In the genomic region with DNA sequence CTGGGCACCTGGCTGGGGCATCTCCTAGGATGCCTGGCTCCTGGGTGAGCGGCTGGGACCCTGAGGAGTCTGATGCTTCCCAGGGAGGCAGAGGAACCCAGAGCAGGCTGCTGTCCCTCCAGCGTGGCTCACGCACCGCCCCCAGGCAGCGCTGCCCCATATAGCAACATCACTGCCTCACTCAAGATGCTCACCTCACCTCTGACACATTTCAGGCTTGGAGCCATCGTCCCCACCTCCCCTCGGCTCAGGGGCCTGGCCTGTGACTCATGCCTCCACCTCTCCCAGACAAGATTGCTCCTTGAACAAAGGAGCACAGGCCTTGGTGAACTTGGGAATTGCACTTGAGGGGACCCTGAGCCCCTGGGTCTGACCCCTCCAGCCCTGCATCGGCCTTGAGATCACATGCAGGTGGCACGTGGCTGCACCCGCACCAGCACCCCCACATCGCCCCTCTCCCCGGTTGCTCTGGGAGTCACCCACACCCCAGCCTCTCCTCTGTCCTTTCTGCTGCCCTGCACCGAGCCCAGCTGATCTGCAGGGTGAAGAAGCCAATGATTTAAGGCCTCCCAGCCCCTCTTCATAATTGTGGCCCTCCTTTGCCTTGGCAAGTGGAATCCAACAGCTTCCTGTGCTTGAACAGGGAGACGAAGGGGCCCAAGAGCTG, we compare ENCODE assay signal across 15 cellular contexts. TPM values are rescaled to one million over a fixed set of nuclear protein-coding genes. Genes with fewer than 3 reads are reported as not detected.
A peak's percentile ranks its signal among the peaks of the same experiment; 100 is the strongest.
DNase-seq lines count a peak whose midpoint lies in the region; ATAC-seq and TF ChIP-seq lines count a peak whose summit lies in the region.
"Had no signal": no experiment of that assay in that cellular context is flagged by ENCODE, and none has a peak within 500 bp of the region (broad histone marks: within the 10 kb centered on the region; RNA-seq: fewer than 3 reads in every experiment).

No MANE protein-coding gene starts in this region.

- ATAC-seq in left colon (peak; percentile 58), GM18861 (IDR thresholded peaks at IDR 0.05; ENCODE audit: unreplicated experiment) (no peak)
- ATAC-seq: activated CD4-positive, CD25-positive, alpha-beta regulatory T cell treated with anti-CD3 and anti-CD28 coated beads, Interleukin-2, amount 50 U/mL, for 24 hours had no signal

- no peak overlapping the region for H3K4me3 ChIP-seq in adipocyte (ENCODE audit: low read length)
- H3K4me3 ChIP-seq in spleen = no peak overlapping the region

- 84 to 89% (median 87%) methylated on average over 10 to 14 of the region's 14 CpGs for WGBS in spleen, 5 donors

- TF ChIP-seq CTCF in spleen (IDR thresholded peaks at IDR 0.05 in 8 of 11, conservative IDR thresholded peaks at IDR 0.05 in 3 of 11) = no peak

- H3K36me3 ChIP-seq in adipocyte (ENCODE audit: control insufficient read depth, insufficient read depth, low read length, severe bottlenecking) (no peaks in the 10 kb centered on the region), spleen (no peaks in the 10 kb centered on the region)

- DNase-seq in HK-2 (ENCODE audit: unreplicated experiment) (peak; percentile 86), adipocyte (ENCODE audit: low read depth) (no peak), left colon (peak in 1 of 2 donors; percentile 82), spleen (peak; percentile 66), inferior parietal cortex (ENCODE audit: extremely low spot score) (no peak), RKO (ENCODE audit: low spot score) (no peak)
- DNase-seq in stimulated activated naive CD4-positive, alpha-beta T cell (lab: John Stamatoyannopoulos, UW) = no peak
- DNase-seq: CD4-positive, alpha-beta memory T cell; HFFc6; NCI-H1092; retina; stimulated activated CD4-positive, alpha-beta T cell treated with anti-CD3 and anti-CD28 coated beads, Interleukin-4, amount 100 ng/mL, for 4 hours; stimulated activated naive CD4-positive, alpha-beta T cell treated with Interleukin-2 at 50 U/mL for 16 hours had no signal

- peak overlapping the region; percentile 73 for H3K9ac ChIP-seq in adipocyte (ENCODE audit: low read length)

- TF ChIP-seq POLR2A in spleen (IDR thresholded peaks at IDR 0.05) = no peak

- peak overlapping the region in 1 of 8 donors; percentile 94 for H3K27ac ChIP-seq in spleen

- intact Hi-C loops in left colon (cut with DNase I, micrococcal nuclease) (no loop called here), spleen (cut with DNase I; ENCODE audit: low total_unique reads) (no loop called here)

- H3K9me3 ChIP-seq in adipocyte (ENCODE audit: control insufficient read depth, low read length) (peaks cover 18% of the 10 kb centered on the region), spleen (peaks cover 0 to 31% (median 27%) of the 10 kb centered on the region in 8 donors)

- H3K4me1 ChIP-seq in adipocyte (ENCODE audit: control insufficient read depth, insufficient read depth, low read length) = peaks cover 49% of the 10 kb centered on the region
- peaks cover 0 to 76% (median 20%) of the 10 kb centered on the region in 6 donors for H3K4me1 ChIP-seq in spleen

- H3K27me3 ChIP-seq in adipocyte (replicated peaks; ENCODE audit: control insufficient read depth, insufficient read depth, low read length) = no peaks in the 10 kb centered on the region
- peaks cover 0 to 65% (median 0%) of the 10 kb centered on the region in 7 donors for H3K27me3 ChIP-seq in spleen (replicated peaks in 1 of 7)

RNA-seq across cellular contexts. Expression of gene CEBPA, which starts 11.2 kb away (rescaled TPM):
- total RNA-seq in left colon (10 to 100 TPM; 70.6 to 73.5 TPM), spleen (10 to 100 TPM; 15.5 to 27.7 (median 18.3) TPM)
- polyA plus RNA-seq in spleen = 10 to 100 TPM in 1 of 3 donors, 1 to 10 TPM in 2; 7.4 to 19.8 (median 9.1) TPM

Comparison
In these comparisons a context has a peak if more than half of its experiments do, and no peak if none do; other contexts are left out.
1. DNase-seq: peak in HK-2 (single experiment) and spleen (single experiment); none in adipocyte (single experiment), stimulated activated naive CD4-positive, alpha-beta T cell (0 of 6), inferior parietal cortex (single experiment) and RKO (single experiment).